2 cellular contexts compared by ENCODE assay signal in the genomic region with DNA sequence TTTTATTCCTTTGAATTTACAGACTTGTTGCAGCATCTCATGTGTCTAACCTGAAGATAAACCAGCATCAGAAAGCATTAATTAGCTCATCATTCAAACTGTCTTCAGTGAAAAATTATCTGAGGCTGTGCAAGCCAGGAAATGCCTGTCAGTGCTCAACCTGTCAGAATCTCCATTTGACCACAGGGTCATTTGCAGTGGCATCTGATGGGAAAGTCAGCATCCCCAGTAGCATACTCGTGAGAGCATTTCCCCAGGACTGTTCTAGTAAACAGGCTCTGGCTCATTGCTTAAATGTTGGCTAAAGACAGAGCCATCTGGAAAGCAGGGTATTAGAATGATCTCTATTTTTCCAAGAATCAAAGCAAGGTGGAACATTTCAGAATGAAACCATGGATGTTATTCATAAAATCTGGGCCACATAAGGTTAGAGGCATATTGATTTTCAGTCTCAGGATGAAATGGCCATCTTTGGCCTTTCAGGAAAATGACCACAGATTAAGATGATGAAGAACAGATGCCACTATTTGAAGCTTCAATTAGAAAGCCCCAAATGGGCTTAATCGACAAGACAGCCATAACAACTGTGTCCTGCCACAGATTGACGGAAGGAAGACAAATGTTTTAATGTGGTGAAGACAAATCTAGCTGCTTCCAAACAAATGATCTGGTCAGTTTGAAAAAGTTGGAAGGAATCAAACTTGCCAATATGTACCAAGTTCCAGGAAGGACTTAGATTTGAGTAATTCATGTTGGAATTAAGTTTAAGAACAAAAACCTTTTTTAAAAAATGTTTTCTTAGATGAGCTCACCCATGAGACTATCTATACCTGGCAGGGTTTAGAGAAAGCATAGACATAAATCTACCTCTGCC.
TF ChIP-seq lines count a peak whose summit lies in the region.

No MANE protein-coding gene starts in this region.

TF ChIP-seq in GM23338, 12 proteins besides CTCF, POLR2A, EP300 and RAD21 (continues in another document):
- TF ChIP-seq, protein P1, sequence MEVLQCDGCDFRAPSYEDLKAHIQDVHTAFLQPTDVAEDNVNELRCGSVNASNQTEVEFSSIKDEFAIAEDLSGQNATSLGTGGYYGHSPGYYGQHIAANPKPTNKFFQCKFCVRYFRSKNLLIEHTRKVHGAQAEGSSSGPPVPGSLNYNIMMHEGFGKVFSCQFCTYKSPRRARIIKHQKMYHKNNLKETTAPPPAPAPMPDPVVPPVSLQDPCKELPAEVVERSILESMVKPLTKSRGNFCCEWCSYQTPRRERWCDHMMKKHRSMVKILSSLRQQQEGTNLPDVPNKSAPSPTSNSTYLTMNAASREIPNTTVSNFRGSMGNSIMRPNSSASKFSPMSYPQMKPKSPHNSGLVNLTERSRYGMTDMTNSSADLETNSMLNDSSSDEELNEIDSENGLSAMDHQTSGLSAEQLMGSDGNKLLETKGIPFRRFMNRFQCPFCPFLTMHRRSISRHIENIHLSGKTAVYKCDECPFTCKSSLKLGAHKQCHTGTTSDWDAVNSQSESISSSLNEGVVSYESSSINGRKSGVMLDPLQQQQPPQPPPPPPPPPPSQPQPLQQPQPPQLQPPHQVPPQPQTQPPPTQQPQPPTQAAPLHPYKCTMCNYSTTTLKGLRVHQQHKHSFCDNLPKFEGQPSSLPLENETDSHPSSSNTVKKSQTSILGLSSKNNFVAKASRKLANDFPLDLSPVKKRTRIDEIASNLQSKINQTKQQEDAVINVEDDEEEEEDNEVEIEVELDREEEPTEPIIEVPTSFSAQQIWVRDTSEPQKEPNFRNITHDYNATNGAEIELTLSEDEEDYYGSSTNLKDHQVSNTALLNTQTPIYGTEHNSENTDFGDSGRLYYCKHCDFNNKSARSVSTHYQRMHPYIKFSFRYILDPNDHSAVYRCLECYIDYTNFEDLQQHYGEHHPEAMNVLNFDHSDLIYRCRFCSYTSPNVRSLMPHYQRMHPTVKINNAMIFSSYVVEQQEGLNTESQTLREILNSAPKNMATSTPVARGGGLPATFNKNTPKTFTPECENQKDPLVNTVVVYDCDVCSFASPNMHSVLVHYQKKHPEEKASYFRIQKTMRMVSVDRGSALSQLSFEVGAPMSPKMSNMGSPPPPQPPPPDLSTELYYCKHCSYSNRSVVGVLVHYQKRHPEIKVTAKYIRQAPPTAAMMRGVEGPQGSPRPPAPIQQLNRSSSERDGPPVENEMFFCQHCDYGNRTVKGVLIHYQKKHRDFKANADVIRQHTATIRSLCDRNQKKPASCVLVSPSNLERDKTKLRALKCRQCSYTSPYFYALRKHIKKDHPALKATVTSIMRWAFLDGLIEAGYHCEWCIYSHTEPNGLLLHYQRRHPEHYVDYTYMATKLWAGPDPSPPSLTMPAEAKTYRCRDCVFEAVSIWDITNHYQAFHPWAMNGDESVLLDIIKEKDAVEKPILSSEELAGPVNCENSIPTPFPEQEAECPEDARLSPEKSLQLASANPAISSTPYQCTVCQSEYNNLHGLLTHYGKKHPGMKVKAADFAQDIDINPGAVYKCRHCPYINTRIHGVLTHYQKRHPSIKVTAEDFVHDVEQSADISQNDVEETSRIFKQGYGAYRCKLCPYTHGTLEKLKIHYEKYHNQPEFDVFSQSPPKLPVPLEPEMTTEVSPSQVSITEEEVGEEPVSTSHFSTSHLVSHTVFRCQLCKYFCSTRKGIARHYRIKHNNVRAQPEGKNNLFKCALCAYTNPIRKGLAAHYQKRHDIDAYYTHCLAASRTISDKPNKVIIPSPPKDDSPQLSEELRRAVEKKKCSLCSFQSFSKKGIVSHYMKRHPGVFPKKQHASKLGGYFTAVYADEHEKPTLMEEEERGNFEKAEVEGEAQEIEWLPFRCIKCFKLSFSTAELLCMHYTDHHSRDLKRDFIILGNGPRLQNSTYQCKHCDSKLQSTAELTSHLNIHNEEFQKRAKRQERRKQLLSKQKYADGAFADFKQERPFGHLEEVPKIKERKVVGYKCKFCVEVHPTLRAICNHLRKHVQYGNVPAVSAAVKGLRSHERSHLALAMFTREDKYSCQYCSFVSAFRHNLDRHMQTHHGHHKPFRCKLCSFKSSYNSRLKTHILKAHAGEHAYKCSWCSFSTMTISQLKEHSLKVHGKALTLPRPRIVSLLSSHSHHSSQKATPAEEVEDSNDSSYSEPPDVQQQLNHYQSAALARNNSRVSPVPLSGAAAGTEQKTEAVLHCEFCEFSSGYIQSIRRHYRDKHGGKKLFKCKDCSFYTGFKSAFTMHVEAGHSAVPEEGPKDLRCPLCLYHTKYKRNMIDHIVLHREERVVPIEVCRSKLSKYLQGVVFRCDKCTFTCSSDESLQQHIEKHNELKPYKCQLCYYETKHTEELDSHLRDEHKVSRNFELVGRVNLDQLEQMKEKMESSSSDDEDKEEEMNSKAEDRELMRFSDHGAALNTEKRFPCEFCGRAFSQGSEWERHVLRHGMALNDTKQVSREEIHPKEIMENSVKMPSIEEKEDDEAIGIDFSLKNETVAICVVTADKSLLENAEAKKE (CRISPR knock-in tag; IDR thresholded peaks at IDR 0.05): no peak
- TF ChIP-seq ZNF114 (CRISPR knock-in tag; IDR thresholded peaks at IDR 0.05) (no peak), STAT1 (IDR thresholded peaks at IDR 0.05; ENCODE audit: unreplicated experiment) (no peak), EZH2 (IDR thresholded peaks at IDR 0.05; ENCODE audit: low read depth, unreplicated experiment) (no peak), NANOG (IDR thresholded peaks at IDR 0.05; ENCODE audit: borderline replicate concordance) (no peak), POLR2AphosphoS5 (IDR thresholded peaks at IDR 0.05; ENCODE audit: low read depth) (no peak), JUNB (IDR thresholded peaks at IDR 0.05; ENCODE audit: unreplicated experiment) (no peak), EZH2phosphoT487 (IDR thresholded peaks at IDR 0.05; ENCODE audit: unreplicated experiment) (no peak)
- TF ChIP-seq, protein P2, sequence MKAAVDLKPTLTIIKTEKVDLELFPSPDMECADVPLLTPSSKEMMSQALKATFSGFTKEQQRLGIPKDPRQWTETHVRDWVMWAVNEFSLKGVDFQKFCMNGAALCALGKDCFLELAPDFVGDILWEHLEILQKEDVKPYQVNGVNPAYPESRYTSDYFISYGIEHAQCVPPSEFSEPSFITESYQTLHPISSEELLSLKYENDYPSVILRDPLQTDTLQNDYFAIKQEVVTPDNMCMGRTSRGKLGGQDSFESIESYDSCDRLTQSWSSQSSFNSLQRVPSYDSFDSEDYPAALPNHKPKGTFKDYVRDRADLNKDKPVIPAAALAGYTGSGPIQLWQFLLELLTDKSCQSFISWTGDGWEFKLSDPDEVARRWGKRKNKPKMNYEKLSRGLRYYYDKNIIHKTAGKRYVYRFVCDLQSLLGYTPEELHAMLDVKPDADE (IDR thresholded peaks at IDR 0.05): no peak

TF ChIP-seq in SK-N-SH treated with all-trans-retinoic acid at 6 μM for 48 hours, 23 proteins besides CTCF, POLR2A, EP300 and RAD21 (continued from another document):
- TF ChIP-seq, protein P3, sequence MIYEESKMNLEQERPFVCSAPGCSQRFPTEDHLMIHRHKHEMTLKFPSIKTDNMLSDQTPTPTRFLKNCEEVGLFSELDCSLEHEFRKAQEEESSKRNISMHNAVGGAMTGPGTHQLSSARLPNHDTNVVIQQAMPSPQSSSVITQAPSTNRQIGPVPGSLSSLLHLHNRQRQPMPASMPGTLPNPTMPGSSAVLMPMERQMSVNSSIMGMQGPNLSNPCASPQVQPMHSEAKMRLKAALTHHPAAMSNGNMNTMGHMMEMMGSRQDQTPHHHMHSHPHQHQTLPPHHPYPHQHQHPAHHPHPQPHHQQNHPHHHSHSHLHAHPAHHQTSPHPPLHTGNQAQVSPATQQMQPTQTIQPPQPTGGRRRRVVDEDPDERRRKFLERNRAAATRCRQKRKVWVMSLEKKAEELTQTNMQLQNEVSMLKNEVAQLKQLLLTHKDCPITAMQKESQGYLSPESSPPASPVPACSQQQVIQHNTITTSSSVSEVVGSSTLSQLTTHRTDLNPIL (CRISPR knock-in tag; IDR thresholded peaks at IDR 0.05; ENCODE audit: low read depth): peak; percentile 9; the same call in 1 of the 2 replicates
- TF ChIP-seq ZFP30 (CRISPR knock-in tag; IDR thresholded peaks at IDR 0.05) (no peak), BACH2 (CRISPR knock-in tag; IDR thresholded peaks at IDR 0.05; ENCODE audit: borderline replicate concordance) (no peak), ESRRG (CRISPR knock-in tag; IDR thresholded peaks at IDR 0.05) (no peak; the same call in 1 of the 2 replicates), ZNF8 (CRISPR knock-in tag; IDR thresholded peaks at IDR 0.05) (0 out of 2 replicates have a peak, but pooled peaks have one; percentile 24), CSDC2 (CRISPR knock-in tag; IDR thresholded peaks at IDR 0.05) (no peak), ZNF70 (CRISPR knock-in tag; IDR thresholded peaks at IDR 0.05) (no peak), SNAI2 (CRISPR knock-in tag; IDR thresholded peaks at IDR 0.05) (0 out of 2 replicates have a peak, but pooled peaks have one; percentile 8), TCF4 (CRISPR knock-in tag; IDR thresholded peaks at IDR 0.05; ENCODE audit: borderline replicate concordance) (peak; percentile 91), PPARA (CRISPR knock-in tag; IDR thresholded peaks at IDR 0.05; ENCODE audit: borderline replicate concordance) (no peak), ZNF565 (CRISPR knock-in tag; conservative IDR thresholded peaks at IDR 0.05; ENCODE audit: low read depth) (0 out of 2 replicates have a peak, but pooled peaks have one; percentile 57), ARNTL (CRISPR knock-in tag; IDR thresholded peaks at IDR 0.05; ENCODE audit: borderline replicate concordance, low read depth) (no peak)
- TF ChIP-seq, protein P4, sequence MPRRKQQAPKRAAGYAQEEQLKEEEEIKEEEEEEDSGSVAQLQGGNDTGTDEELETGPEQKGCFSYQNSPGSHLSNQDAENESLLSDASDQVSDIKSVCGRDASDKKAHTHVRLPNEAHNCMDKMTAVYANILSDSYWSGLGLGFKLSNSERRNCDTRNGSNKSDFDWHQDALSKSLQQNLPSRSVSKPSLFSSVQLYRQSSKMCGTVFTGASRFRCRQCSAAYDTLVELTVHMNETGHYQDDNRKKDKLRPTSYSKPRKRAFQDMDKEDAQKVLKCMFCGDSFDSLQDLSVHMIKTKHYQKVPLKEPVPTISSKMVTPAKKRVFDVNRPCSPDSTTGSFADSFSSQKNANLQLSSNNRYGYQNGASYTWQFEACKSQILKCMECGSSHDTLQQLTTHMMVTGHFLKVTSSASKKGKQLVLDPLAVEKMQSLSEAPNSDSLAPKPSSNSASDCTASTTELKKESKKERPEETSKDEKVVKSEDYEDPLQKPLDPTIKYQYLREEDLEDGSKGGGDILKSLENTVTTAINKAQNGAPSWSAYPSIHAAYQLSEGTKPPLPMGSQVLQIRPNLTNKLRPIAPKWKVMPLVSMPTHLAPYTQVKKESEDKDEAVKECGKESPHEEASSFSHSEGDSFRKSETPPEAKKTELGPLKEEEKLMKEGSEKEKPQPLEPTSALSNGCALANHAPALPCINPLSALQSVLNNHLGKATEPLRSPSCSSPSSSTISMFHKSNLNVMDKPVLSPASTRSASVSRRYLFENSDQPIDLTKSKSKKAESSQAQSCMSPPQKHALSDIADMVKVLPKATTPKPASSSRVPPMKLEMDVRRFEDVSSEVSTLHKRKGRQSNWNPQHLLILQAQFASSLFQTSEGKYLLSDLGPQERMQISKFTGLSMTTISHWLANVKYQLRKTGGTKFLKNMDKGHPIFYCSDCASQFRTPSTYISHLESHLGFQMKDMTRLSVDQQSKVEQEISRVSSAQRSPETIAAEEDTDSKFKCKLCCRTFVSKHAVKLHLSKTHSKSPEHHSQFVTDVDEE (CRISPR knock-in tag; IDR thresholded peaks at IDR 0.05): peak; percentile 75
- TF ChIP-seq, protein P5, sequence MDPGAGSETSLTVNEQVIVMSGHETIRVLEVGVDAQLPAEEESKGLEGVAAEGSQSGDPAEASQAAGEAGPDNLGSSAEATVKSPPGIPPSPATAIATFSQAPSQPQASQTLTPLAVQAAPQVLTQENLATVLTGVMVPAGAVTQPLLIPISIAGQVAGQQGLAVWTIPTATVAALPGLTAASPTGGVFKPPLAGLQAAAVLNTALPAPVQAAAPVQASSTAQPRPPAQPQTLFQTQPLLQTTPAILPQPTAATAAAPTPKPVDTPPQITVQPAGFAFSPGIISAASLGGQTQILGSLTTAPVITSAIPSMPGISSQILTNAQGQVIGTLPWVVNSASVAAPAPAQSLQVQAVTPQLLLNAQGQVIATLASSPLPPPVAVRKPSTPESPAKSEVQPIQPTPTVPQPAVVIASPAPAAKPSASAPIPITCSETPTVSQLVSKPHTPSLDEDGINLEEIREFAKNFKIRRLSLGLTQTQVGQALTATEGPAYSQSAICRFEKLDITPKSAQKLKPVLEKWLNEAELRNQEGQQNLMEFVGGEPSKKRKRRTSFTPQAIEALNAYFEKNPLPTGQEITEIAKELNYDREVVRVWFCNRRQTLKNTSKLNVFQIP (CRISPR knock-in tag; IDR thresholded peaks at IDR 0.05; ENCODE audit: borderline replicate concordance, low read depth): no peak
